ENCODE assay signal across 9 cellular contexts in the genomic region with DNA sequence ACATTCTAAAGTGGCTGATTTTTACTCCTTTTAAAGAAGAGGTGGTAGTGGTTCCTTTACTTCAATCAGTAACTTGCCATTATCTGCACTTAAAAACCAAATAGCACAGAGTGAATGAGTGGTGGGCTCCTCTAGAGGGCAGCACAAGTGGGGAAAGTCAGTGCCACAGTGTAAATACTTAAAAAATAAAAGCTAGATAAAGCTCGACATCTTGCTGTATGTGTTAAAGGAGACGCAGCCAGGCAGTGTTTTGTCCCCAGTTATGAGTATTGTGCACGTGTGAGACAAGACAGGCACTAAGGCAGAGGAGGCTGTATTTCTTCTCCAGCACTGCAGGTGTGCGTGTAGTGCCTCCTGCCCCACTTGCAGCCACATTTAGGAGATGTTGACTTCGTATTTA. TPM values are rescaled to one million over a fixed set of nuclear protein-coding genes. Genes with fewer than 3 reads are reported as not detected.
DNase-seq lines count a peak whose midpoint lies in the region; ATAC-seq, FAIRE-seq and TF ChIP-seq lines count a peak whose summit lies in the region.
"Had no signal": no experiment of that assay in that cellular context is flagged by ENCODE, and none has a peak within 500 bp of the region (broad histone marks: within the 10 kb centered on the region; RNA-seq: fewer than 3 reads in every experiment).

No MANE protein-coding gene starts in this region.

- H3K27me3 ChIP-seq in astrocyte (ENCODE audit: insufficient read depth, low read length) (no peaks in the 10 kb centered on the region), liver (ENCODE audit: control insufficient read depth in 4 of 4, insufficient read depth in 4 of 4, low read length in 3 of 4) (no peaks in the 10 kb centered on the region)

- H4K20me1 ChIP-seq in astrocyte (ENCODE audit: insufficient read depth, low read length), result no peaks in the 10 kb centered on the region

- H3K27ac ChIP-seq in astrocyte (ENCODE audit: low read depth, low read length) (no peak overlapping the region), liver (ENCODE audit: low read depth in 1 of 2, low read length in 2 of 2) (no peak overlapping the region)
- H3K27ac ChIP-seq: skin epidermis had no signal

- no peaks in the 10 kb centered on the region for H3K36me3 Mint-ChIP-seq in astrocyte (ENCODE audit: low read depth, unreplicated experiment)

- H3K4me3 ChIP-seq in astrocyte (ENCODE audit: insufficient read depth, low read depth, low read length) (no peak overlapping the region), liver (ENCODE audit: low read depth in 1 of 3, low read length in 3 of 3) (no peak overlapping the region)
- H3K4me3 ChIP-seq: skin epidermis had no signal

- peak; percentile 70 for ATAC-seq in GM21367 (IDR thresholded peaks at IDR 0.05; ENCODE audit: unreplicated experiment)

- no peak overlapping the region for H3K4me3 Mint-ChIP-seq in astrocyte (ENCODE audit: unreplicated experiment)

- peaks cover 5% of the 10 kb centered on the region for H3K4me1 ChIP-seq in astrocyte (ENCODE audit: insufficient read depth, low read length)
- H3K4me1 ChIP-seq in liver (ENCODE audit: control insufficient read depth in 4 of 4, insufficient read depth in 4 of 4, low read length in 3 of 4), result no peaks in the 10 kb centered on the region

- no peak for FAIRE-seq in astrocyte (lab: Jason Lieb, UNC)

- peak; percentile 10 for DNase-seq in NCI-H1694 treated with DMSO at 0.1 percent for 48 hours (lab: John Stamatoyannopoulos, UW)
- DNase-seq in NCI-H1694 (lab: John Stamatoyannopoulos, UW), result no peak
- DNase-seq in NCI-H526 (lab: John Stamatoyannopoulos, UW), result peak; percentile 29 to 34
- DNase-seq in astrocyte (ENCODE audit: low read depth), result no peak
- DNase-seq in NCI-H2171 (lab: John Stamatoyannopoulos, UW), result no peak
- DNase-seq in putamen (ENCODE audit: low spot score), result no peak

- no peak overlapping the region for H3K4me2 ChIP-seq in astrocyte (ENCODE audit: low read length)

- TF ChIP-seq RAD21 in liver (IDR thresholded peaks at IDR 0.05), result peak; percentile 61 to 74

- WGBS in liver, result 74% methylated on average over 5 of the region's 5 CpGs

- no peaks in the 10 kb centered on the region for H3K9me3 ChIP-seq in astrocyte (ENCODE audit: insufficient read depth, low read depth, low read length)
- no peaks in the 10 kb centered on the region for H3K9me3 ChIP-seq in liver (ENCODE audit: control insufficient read depth in 4 of 4, low read length in 3 of 4)

- H3K4me1 Mint-ChIP-seq in astrocyte (ENCODE audit: low read depth, unreplicated experiment), result peaks cover 7% of the 10 kb centered on the region

- H3K27ac Mint-ChIP-seq in astrocyte (ENCODE audit: unreplicated experiment), result no peak overlapping the region

- no peaks in the 10 kb centered on the region for H3K79me2 ChIP-seq in astrocyte (ENCODE audit: insufficient read depth, low read length)

- no peaks in the 10 kb centered on the region for H3K27me3 Mint-ChIP-seq in astrocyte (ENCODE audit: low read depth, unreplicated experiment)

- TF ChIP-seq CTCF in astrocyte (IDR thresholded peaks at IDR 0.05; ENCODE audit: insufficient read depth, low read depth, low read length), result peak; percentile 79
- peak; percentile 52 for TF ChIP-seq CTCF in liver (IDR thresholded peaks at IDR 0.05; ENCODE audit: low read depth, low read length, missing input control)

- H2AFZ ChIP-seq in astrocyte (ENCODE audit: low read depth, low read length), result no peak overlapping the region

- no peaks in the 10 kb centered on the region for H3K9me3 Mint-ChIP-seq in astrocyte (ENCODE audit: unreplicated experiment)

- H3K36me3 ChIP-seq in astrocyte (ENCODE audit: insufficient read depth, low read length), result no peaks in the 10 kb centered on the region
- peaks cover 0 to 17% (median 7%) of the 10 kb centered on the region in 4 donors for H3K36me3 ChIP-seq in liver (ENCODE audit: control insufficient read depth in 4 of 4, insufficient read depth in 3 of 4, low read depth in 1 of 4, low read length in 3 of 4)

- no peak overlapping the region for H3K9ac ChIP-seq in astrocyte (ENCODE audit: low read length)
- no peak overlapping the region for H3K9ac ChIP-seq in liver (ENCODE audit: low read depth in 1 of 2, low read length in 2 of 2)

TF ChIP-seq in liver, 16 proteins besides CTCF, POLR2A, EP300 and RAD21:
- TF ChIP-seq FOXA2 (IDR thresholded peaks at IDR 0.05) (no peak), FOXA1 (IDR thresholded peaks at IDR 0.05) (no peak), MAX (IDR thresholded peaks at IDR 0.05) (no peak), ZBTB33 (IDR thresholded peaks at IDR 0.05) (no peak), JUND (IDR thresholded peaks at IDR 0.05) (no peak), HNF4A (conservative IDR thresholded peaks at IDR 0.05) (no peak), HNF4G (IDR thresholded peaks at IDR 0.05) (no peak), TAF1 (conservative IDR thresholded peaks at IDR 0.05) (no peak), NR2F2 (IDR thresholded peaks at IDR 0.05) (no peak), YY1 (IDR thresholded peaks at IDR 0.05) (no peak), GABPA (IDR thresholded peaks at IDR 0.05 in 1 of 2, conservative IDR thresholded peaks at IDR 0.05 in 1 of 2) (no peak), EGR1 (IDR thresholded peaks at IDR 0.05; ENCODE audit: low read depth in 2 of 2) (no peak), SP1 (IDR thresholded peaks at IDR 0.05) (no peak), ATF3 (IDR thresholded peaks at IDR 0.05) (no peak), RXRA (IDR thresholded peaks at IDR 0.05) (no peak)
- TF ChIP-seq, protein P1, sequence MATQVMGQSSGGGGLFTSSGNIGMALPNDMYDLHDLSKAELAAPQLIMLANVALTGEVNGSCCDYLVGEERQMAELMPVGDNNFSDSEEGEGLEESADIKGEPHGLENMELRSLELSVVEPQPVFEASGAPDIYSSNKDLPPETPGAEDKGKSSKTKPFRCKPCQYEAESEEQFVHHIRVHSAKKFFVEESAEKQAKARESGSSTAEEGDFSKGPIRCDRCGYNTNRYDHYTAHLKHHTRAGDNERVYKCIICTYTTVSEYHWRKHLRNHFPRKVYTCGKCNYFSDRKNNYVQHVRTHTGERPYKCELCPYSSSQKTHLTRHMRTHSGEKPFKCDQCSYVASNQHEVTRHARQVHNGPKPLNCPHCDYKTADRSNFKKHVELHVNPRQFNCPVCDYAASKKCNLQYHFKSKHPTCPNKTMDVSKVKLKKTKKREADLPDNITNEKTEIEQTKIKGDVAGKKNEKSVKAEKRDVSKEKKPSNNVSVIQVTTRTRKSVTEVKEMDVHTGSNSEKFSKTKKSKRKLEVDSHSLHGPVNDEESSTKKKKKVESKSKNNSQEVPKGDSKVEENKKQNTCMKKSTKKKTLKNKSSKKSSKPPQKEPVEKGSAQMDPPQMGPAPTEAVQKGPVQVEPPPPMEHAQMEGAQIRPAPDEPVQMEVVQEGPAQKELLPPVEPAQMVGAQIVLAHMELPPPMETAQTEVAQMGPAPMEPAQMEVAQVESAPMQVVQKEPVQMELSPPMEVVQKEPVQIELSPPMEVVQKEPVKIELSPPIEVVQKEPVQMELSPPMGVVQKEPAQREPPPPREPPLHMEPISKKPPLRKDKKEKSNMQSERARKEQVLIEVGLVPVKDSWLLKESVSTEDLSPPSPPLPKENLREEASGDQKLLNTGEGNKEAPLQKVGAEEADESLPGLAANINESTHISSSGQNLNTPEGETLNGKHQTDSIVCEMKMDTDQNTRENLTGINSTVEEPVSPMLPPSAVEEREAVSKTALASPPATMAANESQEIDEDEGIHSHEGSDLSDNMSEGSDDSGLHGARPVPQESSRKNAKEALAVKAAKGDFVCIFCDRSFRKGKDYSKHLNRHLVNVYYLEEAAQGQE (IDR thresholded peaks at IDR 0.05), result no peak

RNA-seq across cellular contexts. Expression of gene NAP1L5, which starts 24.6 kb away (rescaled TPM):
- 3.9 and 4.7 TPM in 2 replicates for total RNA-seq in astrocyte
- total RNA-seq in liver, result 10 to 100 TPM in 1 of 2 donors, 1 to 10 TPM in 1; 2.0 to 10.0 TPM
- 1 to 10 TPM; 2.9 TPM for polyA plus RNA-seq in liver

Comparison
In these comparisons a context has a peak if more than half of its experiments do, and no peak if none do; other contexts are left out.
1. DNase-seq: peak in NCI-H1694 treated with DMSO at 0.1 percent for 48 hours (single experiment) and NCI-H526 (2 of 2); none in NCI-H1694 (single experiment), astrocyte (single experiment), NCI-H2171 (single experiment) and putamen (single experiment).